In the genomic region with DNA sequence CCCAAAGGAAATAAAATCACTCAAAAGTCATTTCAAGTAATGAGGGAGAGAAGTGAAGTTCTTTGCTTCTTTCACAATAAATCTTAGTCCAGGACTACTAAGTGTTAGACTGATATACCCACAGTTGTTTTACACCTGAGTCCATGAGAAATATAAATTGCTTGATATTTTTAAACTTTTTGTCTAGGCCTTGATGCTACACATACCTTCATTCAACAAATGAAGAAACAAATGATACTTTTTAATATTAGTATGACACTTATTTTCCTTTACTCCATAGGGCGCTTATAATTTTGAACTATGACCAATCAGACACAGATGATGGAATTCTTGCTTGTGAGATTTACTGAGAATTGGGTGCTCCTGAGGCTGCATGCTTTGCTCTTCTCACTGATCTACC, we compare ENCODE assay signal across 9 cellular contexts. TPM values are rescaled to one million over a fixed set of nuclear protein-coding genes. Genes with fewer than 3 reads are reported as not detected.
"Had no signal": no experiment of that assay in that cellular context is flagged by ENCODE, and none has a peak within 500 bp of the region (broad histone marks: within the 10 kb centered on the region; RNA-seq: fewer than 3 reads in every experiment).

A gene with protein sequence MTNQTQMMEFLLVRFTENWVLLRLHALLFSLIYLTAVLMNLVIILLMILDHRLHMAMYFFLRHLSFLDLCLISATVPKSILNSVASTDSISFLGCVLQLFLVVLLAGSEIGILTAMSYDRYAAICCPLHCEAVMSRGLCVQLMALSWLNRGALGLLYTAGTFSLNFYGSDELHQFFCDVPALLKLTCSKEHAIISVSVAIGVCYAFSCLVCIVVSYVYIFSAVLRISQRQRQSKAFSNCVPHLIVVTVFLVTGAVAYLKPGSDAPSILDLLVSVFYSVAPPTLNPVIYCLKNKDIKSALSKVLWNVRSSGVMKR (plus strand): TSS at position 301 of the 400 bp plus-strand sequence. CDS start 0 bp downstream, at position 301.

- H3K4me2 ChIP-seq: GM23338 had no signal

- H3K4me3 ChIP-seq: GM23338, K562 had no signal

- ATAC-seq: GM23338, HepG2, K562 had no signal

- DNase-seq: H9, HCEC 1CT, KG1 had no signal

- H3K27ac ChIP-seq: HL-60 had no signal

- H2AFZ ChIP-seq: GM23338 had no signal

RNA-seq across cellular contexts. Expression of the gene that starts here (rescaled TPM):
- total RNA-seq: H1, H9, HepG2, HT1080, K562 had no signal
- polyA plus RNA-seq: GM23338, H1, HepG2, K562 had no signal
